In the genomic region with DNA sequence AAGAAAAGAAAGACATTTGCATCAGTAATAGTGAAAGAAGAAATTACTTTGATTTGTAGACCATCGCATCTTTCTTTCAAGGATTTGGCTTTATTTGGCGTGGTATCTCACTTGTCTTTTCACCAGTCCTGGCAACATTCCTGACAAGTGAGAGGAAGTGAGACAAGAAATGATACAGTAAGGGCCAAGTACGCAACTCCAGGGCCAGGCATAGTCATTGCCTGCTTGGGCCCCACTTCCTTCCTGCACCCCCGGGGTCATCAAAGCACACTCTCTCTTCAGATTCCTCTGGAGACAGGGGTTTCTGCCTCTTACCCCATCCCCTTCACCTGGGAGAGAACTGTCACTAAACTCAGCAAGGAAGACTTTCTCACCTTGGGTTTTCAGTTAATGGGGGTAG, we compare ENCODE assay signal across 14 cellular contexts. TPM values are rescaled to one million over a fixed set of nuclear protein-coding genes. Genes with fewer than 3 reads are reported as not detected.
A peak's percentile ranks its signal among the peaks of the same experiment; 100 is the strongest.
DNase-seq lines count a peak whose midpoint lies in the region; ATAC-seq lines count a peak whose summit lies in the region.
"Had no signal": no experiment of that assay in that cellular context is flagged by ENCODE, and none has a peak within 500 bp of the region (broad histone marks: within the 10 kb centered on the region; RNA-seq: fewer than 3 reads in every experiment).

No MANE protein-coding gene starts in this region.

- H3K4me3 Mint-ChIP-seq in activated CD4-positive, alpha-beta T cell treated with anti-CD3 and anti-CD28 coated beads for 36 hours, result no peak overlapping the region
- no peak overlapping the region for H3K4me3 Mint-ChIP-seq in dendritic cell treated with granulocyte-macrophage colony-stimulating factor and Interleukin-4, amounts not matched to agents 40 ng/mL and 50 ng/mL, for 4 days
- H3K4me3 Mint-ChIP-seq in natural killer cell treated with Interleukin-12 subunit alpha and Interleukin-12 subunit beta and Interleukin-15 and Interleukin-18, amount 100 ng/mL, for 72 hours, result no peak overlapping the region

- no peak for DNase-seq in activated CD4-positive, alpha-beta T cell treated with anti-CD3 and anti-CD28 coated beads for 36 hours
- no peak for DNase-seq in activated CD4-positive, alpha-beta T cell treated with anti-CD3 and anti-CD28 coated beads, Interleukin-2, amount 50 U/mL, for 48 hours
- DNase-seq in MV-4-11 (lab: John Stamatoyannopoulos, UW) (peak; percentile 65), G401 (ENCODE audit: low spot score) (no peak), activated gamma-delta T cell treated with Interleukin-2 at 50 U/mL for 16 hours (no peak)
- DNase-seq in natural killer cell treated with Interleukin-12 subunit alpha and Interleukin-12 subunit beta and Interleukin-15 and Interleukin-18, amount 100 ng/mL, for 72 hours (ENCODE audit: low spot score), result no peak
- DNase-seq: activated T-cell treated with anti-CD3 and anti-CD28 coated beads for 4 hours; aorta; DMS 273 treated with DMSO at 0.1 percent for 48 hours; effector CD8-positive, alpha-beta T cell; pancreas had no signal

- no peaks in the 10 kb centered on the region for H3K9me3 Mint-ChIP-seq in activated CD4-positive, alpha-beta T cell treated with anti-CD3 and anti-CD28 coated beads for 36 hours (ENCODE audit: low read depth)
- no peaks in the 10 kb centered on the region for H3K9me3 Mint-ChIP-seq in dendritic cell treated with granulocyte-macrophage colony-stimulating factor and Interleukin-4, amounts not matched to agents 40 ng/mL and 50 ng/mL, for 4 days
- no peaks in the 10 kb centered on the region for H3K9me3 Mint-ChIP-seq in natural killer cell treated with Interleukin-12 subunit alpha and Interleukin-12 subunit beta and Interleukin-15 and Interleukin-18, amount 100 ng/mL, for 72 hours

- no peaks in the 10 kb centered on the region for H3K27me3 Mint-ChIP-seq in activated CD4-positive, alpha-beta T cell treated with anti-CD3 and anti-CD28 coated beads for 36 hours
- H3K27me3 Mint-ChIP-seq in dendritic cell treated with granulocyte-macrophage colony-stimulating factor and Interleukin-4, amounts not matched to agents 40 ng/mL and 50 ng/mL, for 4 days, result no peaks in the 10 kb centered on the region
- no peaks in the 10 kb centered on the region for H3K27me3 Mint-ChIP-seq in natural killer cell treated with Interleukin-12 subunit alpha and Interleukin-12 subunit beta and Interleukin-15 and Interleukin-18, amount 100 ng/mL, for 72 hours

- ATAC-seq in activated CD4-positive, alpha-beta T cell treated with anti-CD3 and anti-CD28 coated beads for 36 hours, result no peak
- no peak for ATAC-seq in natural killer cell treated with Interleukin-12 subunit alpha and Interleukin-12 subunit beta and Interleukin-15 and Interleukin-18, amount 100 ng/mL, for 72 hours
- ATAC-seq in HG02840 (IDR thresholded peaks at IDR 0.05; ENCODE audit: low FRiP score, unreplicated experiment), result no peak
- ATAC-seq: A549 had no signal

- in situ Hi-C loops in G401 (cut with HindIII; ENCODE audit: low sequenced_read_pairs), result no loop called here

- POLR2A ChIA-PET in activated CD4-positive, alpha-beta T cell treated with anti-CD3 and anti-CD28 coated beads for 36 hours (lab: Charles Lee), result no interaction called here

- intact Hi-C loops in activated CD4-positive, alpha-beta T cell treated with anti-CD3 and anti-CD28 coated beads for 36 hours (cut with DNase I, micrococcal nuclease), result no loop called here
- intact Hi-C loops in dendritic cell treated with granulocyte-macrophage colony-stimulating factor and Interleukin-4, amounts not matched to agents 40 ng/mL and 50 ng/mL, for 4 days (cut with micrococcal nuclease), result loop anchor here (5.0 kb wide), 2 partner anchors 48 to 108 kb away; no protein-coding TSS in a partner anchor

- H3K27ac Mint-ChIP-seq in activated CD4-positive, alpha-beta T cell treated with anti-CD3 and anti-CD28 coated beads for 36 hours, result peak overlapping the region; percentile 3
- H3K27ac Mint-ChIP-seq in dendritic cell treated with granulocyte-macrophage colony-stimulating factor and Interleukin-4, amounts not matched to agents 40 ng/mL and 50 ng/mL, for 4 days, result peak overlapping the region; percentile 86
- peak overlapping the region; percentile 66 to 73 for H3K27ac Mint-ChIP-seq in natural killer cell treated with Interleukin-12 subunit alpha and Interleukin-12 subunit beta and Interleukin-15 and Interleukin-18, amount 100 ng/mL, for 72 hours

- peaks cover 21% of the 10 kb centered on the region for H3K36me3 Mint-ChIP-seq in activated CD4-positive, alpha-beta T cell treated with anti-CD3 and anti-CD28 coated beads for 36 hours (ENCODE audit: low read depth)
- peaks cover 27% of the 10 kb centered on the region for H3K36me3 Mint-ChIP-seq in dendritic cell treated with granulocyte-macrophage colony-stimulating factor and Interleukin-4, amounts not matched to agents 40 ng/mL and 50 ng/mL, for 4 days (ENCODE audit: low read depth)
- no peaks in the 10 kb centered on the region for H3K36me3 Mint-ChIP-seq in natural killer cell treated with Interleukin-12 subunit alpha and Interleukin-12 subunit beta and Interleukin-15 and Interleukin-18, amount 100 ng/mL, for 72 hours

- CTCF ChIA-PET in activated CD4-positive, alpha-beta T cell treated with anti-CD3 and anti-CD28 coated beads for 36 hours (lab: Charles Lee), result no interaction called here

- peaks cover 15% of the 10 kb centered on the region for H3K4me1 Mint-ChIP-seq in activated CD4-positive, alpha-beta T cell treated with anti-CD3 and anti-CD28 coated beads for 36 hours
- peaks cover 66% of the 10 kb centered on the region for H3K4me1 Mint-ChIP-seq in dendritic cell treated with granulocyte-macrophage colony-stimulating factor and Interleukin-4, amounts not matched to agents 40 ng/mL and 50 ng/mL, for 4 days (ENCODE audit: low read depth)
- peaks cover 13 to 15% of the 10 kb centered on the region in 2 donors for H3K4me1 Mint-ChIP-seq in natural killer cell treated with Interleukin-12 subunit alpha and Interleukin-12 subunit beta and Interleukin-15 and Interleukin-18, amount 100 ng/mL, for 72 hours (ENCODE audit: low read depth in 2 of 2)

RNA-seq across cellular contexts. Expression of a gene that starts 55.1 kb away (rescaled TPM):
- total RNA-seq in activated CD4-positive, alpha-beta T cell treated with anti-CD3 and anti-CD28 coated beads for 36 hours, result 100 to 1,000 TPM in 1 of 2 experiments, 10 to 100 TPM in 1; 58.6 to 104 TPM
- total RNA-seq in natural killer cell treated with Interleukin-12 subunit alpha and Interleukin-12 subunit beta and Interleukin-15 and Interleukin-18, amount 100 ng/mL, for 72 hours, result 100 to 1,000 TPM in 1 of 2 donors, 10 to 100 TPM in 1; 82.6 to 113 TPM
- 0.85 TPM in 1 of 2 replicates, not detected in the other for total RNA-seq in G401 (2014; rRNA removed; shearing (Covaris generic))

Comparison
In these comparisons a context has a peak if more than half of its experiments do, and no peak if none do; other contexts are left out.
1. H3K27ac Mint-ChIP-seq: peak in every context shown above with its lines; median percentile 86 in dendritic cell treated with granulocyte-macrophage colony-stimulating factor and Interleukin-4, amounts not matched to agents 40 ng/mL and 50 ng/mL, for 4 days; 70 in natural killer cell treated with Interleukin-12 subunit alpha and Interleukin-12 subunit beta and Interleukin-15 and Interleukin-18, amount 100 ng/mL, for 72 hours; 3 in activated CD4-positive, alpha-beta T cell treated with anti-CD3 and anti-CD28 coated beads for 36 hours.
2. RNA of a gene that starts 55.1 kb away (total RNA-seq): 82.6 to 113 TPM in natural killer cell treated with Interleukin-12 subunit alpha and Interleukin-12 subunit beta and Interleukin-15 and Interleukin-18, amount 100 ng/mL, for 72 hours and 58.6 to 104 TPM in activated CD4-positive, alpha-beta T cell treated with anti-CD3 and anti-CD28 coated beads for 36 hours; 0.85 TPM in G401; every median in the first group is over 10 times any median in the second.